In genomic region chr9:7976167-7976755, GRCh38 we compare ENCODE assay signal across 8 cellular contexts.
DNase-seq lines count a peak whose midpoint lies in the region; ATAC-seq and TF ChIP-seq lines count a peak whose summit lies in the region.

No MANE protein-coding gene starts in this region.

- no peaks in the 10 kb centered on the region for H3K36me3 Mint-ChIP-seq in CD14-positive monocyte

- intact Hi-C loops in CD14-positive monocyte (cut with micrococcal nuclease) = no loop called here

- H3K36me3 ChIP-seq in lung (ENCODE audit: control insufficient read depth in 2 of 2, insufficient read depth in 2 of 2, low read length in 2 of 2) = no peaks in the 10 kb centered on the region

- no peak overlapping the region for H3K4me3 ChIP-seq in lung

- no peaks in the 10 kb centered on the region for H3K4me1 ChIP-seq in lung (ENCODE audit: control insufficient read depth in 2 of 2, insufficient read depth in 2 of 2, low read length in 2 of 2)

- DNase-seq in CD14-positive monocyte (ENCODE audit: low spot score) (peak; percentile 73), lung (ENCODE audit: low spot score) (no peak), GM03348 (ENCODE audit: low spot score) (no peak), cortex of kidney (lab: John Stamatoyannopoulos, UW) (no peak), foreskin melanocyte (no peak)

- ATAC-seq in GM19397 (IDR thresholded peaks at IDR 0.05; ENCODE audit: unreplicated experiment) (peak; percentile 99), HG03442 (IDR thresholded peaks at IDR 0.05; ENCODE audit: unreplicated experiment) (peak; percentile 98), lung (ENCODE audit: insufficient read depth, low FRiP score) (peak; percentile 73)
- ATAC-seq in activated CD4-positive, CD25-positive, alpha-beta regulatory T cell treated with anti-CD3 and anti-CD28 coated beads, Interleukin-2, amount 50 U/mL, for 24 hours = peak; percentile 98

- no peaks in the 10 kb centered on the region for H3K9me3 Mint-ChIP-seq in CD14-positive monocyte

- peaks cover 43% of the 10 kb centered on the region for H3K4me1 Mint-ChIP-seq in CD14-positive monocyte

- H3K27ac ChIP-seq in lung (ENCODE audit: low read depth in 1 of 2, low read length in 1 of 2) = peak overlapping the region in 1 of 2 donors; percentile 13

- no peaks in the 10 kb centered on the region for H3K27me3 Mint-ChIP-seq in CD14-positive monocyte (ENCODE audit: low read depth in 3 of 3)

- WGBS in lung, 2 donors = 45 to 55% methylated on average over 4 of the region's 4 CpGs

- peak overlapping the region; percentile 86 to 97 (median 94) for H3K27ac Mint-ChIP-seq in CD14-positive monocyte

- peak overlapping the region; percentile 16 to 59 for H3K4me3 Mint-ChIP-seq in CD14-positive monocyte

- H3K9me3 ChIP-seq in lung (ENCODE audit: control insufficient read depth in 2 of 2, insufficient read depth in 1 of 2, low read length in 1 of 2) = no peaks in the 10 kb centered on the region

- TF ChIP-seq CTCF in CD14-positive monocyte (IDR thresholded peaks at IDR 0.05) = no peak
- no peak for TF ChIP-seq CTCF in lung (IDR thresholded peaks at IDR 0.05; ENCODE audit: control extremely low read depth, extremely low read depth)

- H3K27me3 ChIP-seq in lung (ENCODE audit: control insufficient read depth, insufficient read depth) = no peaks in the 10 kb centered on the region
